20 cellular contexts compared by ENCODE assay signal in the genomic region with DNA sequence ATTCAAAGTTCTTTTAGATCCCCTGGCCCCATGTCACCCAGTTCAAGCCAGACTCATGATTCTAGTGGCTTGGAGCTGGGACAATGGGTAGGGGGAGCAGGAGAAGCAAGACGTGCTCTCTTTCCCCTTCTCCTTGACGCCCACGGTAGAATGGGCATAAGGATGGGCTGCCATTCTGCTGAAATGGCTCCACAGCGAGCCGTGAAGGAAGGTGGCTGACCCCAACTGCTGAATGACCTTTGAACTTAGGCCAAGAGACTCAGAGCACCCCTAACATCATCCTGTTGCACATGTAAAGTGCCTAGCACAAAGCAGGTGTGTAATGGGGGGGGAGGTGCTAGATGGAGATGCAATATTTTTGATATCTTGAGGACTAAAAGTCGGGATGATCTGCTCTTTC.
"Had no signal": no experiment of that assay in that cellular context is flagged by ENCODE, and none has a peak within 500 bp of the region (broad histone marks: within the 10 kb centered on the region; RNA-seq: fewer than 3 reads in every experiment).

No MANE protein-coding gene starts in this region.

- H3K27me3 Mint-ChIP-seq: activated CD8-positive, alpha-beta T cell treated with anti-CD3 and anti-CD28 coated beads for 36 hours; activated naive CD8-positive, alpha-beta T cell had no signal

- H3K36me3 ChIP-seq: brain microvascular endothelial cell, cardiac muscle cell had no signal

- H3K36me3 Mint-ChIP-seq: activated naive CD8-positive, alpha-beta T cell had no signal

- H3K27me3 ChIP-seq: brain microvascular endothelial cell, cardiac muscle cell had no signal

- H3K9me3 Mint-ChIP-seq: activated CD8-positive, alpha-beta T cell treated with anti-CD3 and anti-CD28 coated beads for 36 hours; activated naive CD4-positive, alpha-beta T cell treated with anti-CD3 and anti-CD28 coated beads for 36 hours; activated T-helper 1 cell treated with anti-CD3 and anti-CD28 coated beads, Interleukin-12 subunit alpha, Interleukin-12 subunit beta, Interleukin-2, Interleukin-4 antibody, amounts not matched to agents 30 ng/mL and 10 ng/mL and 1 ng/mL, durations not matched to agents 14 hours and 24 hours and 36 hours; T-helper 1 cell treated with Interleukin-12 subunit alpha and Interleukin-12 subunit beta and Interleukin-4 antibody, amounts not matched to agents 30 μg/mL and 1 μg/mL, for 36 hours had no signal

- H3K4me3 Mint-ChIP-seq: activated CD8-positive, alpha-beta T cell treated with anti-CD3 and anti-CD28 coated beads for 36 hours; activated naive CD4-positive, alpha-beta T cell treated with anti-CD3 and anti-CD28 coated beads for 36 hours; activated naive CD8-positive, alpha-beta T cell; activated T-helper 1 cell treated with anti-CD3 and anti-CD28 coated beads, Interleukin-12 subunit alpha, Interleukin-12 subunit beta, Interleukin-2, Interleukin-4 antibody, amounts not matched to agents 30 ng/mL and 10 ng/mL and 1 ng/mL, durations not matched to agents 14 hours and 24 hours and 36 hours; T-helper 1 cell treated with Interleukin-12 subunit alpha and Interleukin-12 subunit beta and Interleukin-4 antibody, amounts not matched to agents 30 μg/mL and 1 μg/mL, for 36 hours had no signal

- H3K27ac ChIP-seq: brain microvascular endothelial cell, cardiac muscle cell had no signal

- H3K4me3 ChIP-seq: cardiac muscle cell had no signal

- DNase-seq: activated CD4-positive, alpha-beta T cell treated with anti-CD3 and anti-CD28 coated beads for 4 hours; activated CD8-positive, alpha-beta memory T cell treated with anti-CD3 and anti-CD28 coated beads, Interleukin-2, amount 50 U/mL, for 4 hours; activated CD8-positive, alpha-beta T cell treated with anti-CD3 and anti-CD28 coated beads for 36 hours; activated effector memory CD4-positive, alpha-beta T cell treated with anti-CD3 and anti-CD28 coated beads, Interleukin-2, amount 50 U/mL, for 16 hours; activated naive CD4-positive, alpha-beta T cell treated with anti-CD3 and anti-CD28 coated beads for 36 hours; amygdala; brain microvascular endothelial cell; NCI-H146; NCI-H187 treated with DMSO at 0.1 percent for 48 hours; NCI-H2171; NCI-H2227 treated with DMSO at 0.1 percent for 48 hours; NCI-H526; NCI-H774; OCI-M1; SHP77 treated with DMSO at 0.1 percent for 48 hours had no signal

- H3K27ac Mint-ChIP-seq: activated CD8-positive, alpha-beta T cell treated with anti-CD3 and anti-CD28 coated beads for 36 hours; activated naive CD8-positive, alpha-beta T cell; activated T-helper 1 cell treated with anti-CD3 and anti-CD28 coated beads, Interleukin-12 subunit alpha, Interleukin-12 subunit beta, Interleukin-2, Interleukin-4 antibody, amounts not matched to agents 30 ng/mL and 10 ng/mL and 1 ng/mL, durations not matched to agents 14 hours and 24 hours and 36 hours; T-helper 1 cell treated with Interleukin-12 subunit alpha and Interleukin-12 subunit beta and Interleukin-4 antibody, amounts not matched to agents 30 μg/mL and 1 μg/mL, for 36 hours had no signal

- ATAC-seq: activated CD8-positive, alpha-beta T cell treated with anti-CD3 and anti-CD28 coated beads for 36 hours; Panc1 had no signal
